8 cellular contexts compared by ENCODE assay signal in the genomic region with DNA sequence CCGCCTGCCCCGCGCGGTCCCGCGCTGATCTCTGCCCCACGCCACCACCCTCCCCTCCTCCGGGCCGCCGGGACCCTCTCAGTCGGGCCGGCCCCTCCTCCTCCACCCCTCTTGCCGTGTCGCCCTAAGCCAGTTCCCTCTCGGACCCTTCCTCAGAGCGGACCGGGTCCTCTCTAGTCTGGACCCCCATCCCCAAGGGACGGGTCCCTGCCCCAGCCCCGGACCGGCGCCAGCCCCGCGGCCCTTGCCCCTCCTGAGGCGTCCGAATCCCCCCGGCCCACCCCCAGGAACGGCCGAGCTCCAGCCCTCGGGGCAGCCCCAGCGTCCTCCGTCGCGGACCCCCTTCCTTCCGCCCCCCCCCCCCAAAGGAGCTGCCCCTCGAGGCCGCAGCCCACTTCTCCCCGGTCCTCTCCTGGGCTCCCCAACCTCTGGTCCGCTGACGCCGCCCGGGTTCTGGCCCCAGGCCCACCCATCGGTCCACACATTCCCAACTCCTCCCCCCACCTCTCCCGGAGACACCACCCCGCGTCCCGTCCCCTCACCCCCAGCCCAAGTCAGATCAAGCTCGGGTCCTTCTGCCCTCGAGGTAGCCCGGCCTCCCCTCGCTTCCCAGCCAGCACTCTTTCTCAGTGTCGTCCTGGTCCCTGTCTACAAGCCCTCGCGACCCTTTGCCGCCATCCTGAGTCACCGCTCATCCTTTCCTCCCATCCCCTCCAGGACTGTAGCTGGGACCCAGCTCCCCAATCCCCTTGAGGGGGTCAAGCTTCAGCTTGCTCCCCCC. TPM values are rescaled to one million over a fixed set of nuclear protein-coding genes. Genes with fewer than 3 reads are reported as not detected.
DNase-seq lines count a peak whose midpoint lies in the region; ATAC-seq and TF ChIP-seq lines count a peak whose summit lies in the region.

No MANE protein-coding gene starts in this region.

- CTCF ChIA-PET in activated CD4-positive, alpha-beta T cell treated with anti-CD3 and anti-CD28 coated beads, Interleukin-2, amount 10 ng/mL, durations not matched to agents 7 days and 5 days (lab: Charles Lee), result interaction anchor here (0.6 to 2.3 kb wide), 9 partner anchors 19 to 235 kb away, joined by 3 to 7 read pairs (median 3); no protein-coding TSS in a partner anchor

- peak; percentile 68 for DNase-seq in activated effector memory CD4-positive, alpha-beta T cell treated with anti-CD3 and anti-CD28 coated beads, Interleukin-2, amount 50 U/mL, for 16 hours
- DNase-seq in activated effector memory CD4-positive, alpha-beta T cell treated with Interleukin-2 at 50 U/mL for 16 hours, result no peak
- no peak for DNase-seq in activated CD4-positive, alpha-beta T cell treated with anti-CD3 and anti-CD28 coated beads, Interleukin-2, amount 10 ng/mL, durations not matched to agents 7 days and 5 days
- no peak for DNase-seq in fibroblast of villous mesenchyme (ENCODE audit: low read depth)
- DNase-seq in ovary, result peak; percentile 60 to 76 (median 72)
- DNase-seq in H4 (ENCODE audit: low spot score), result no peak

- TF ChIP-seq CTCF in fibroblast of villous mesenchyme (IDR thresholded peaks at IDR 0.05; ENCODE audit: insufficient read depth, low read depth, low read length), result no peak
- no peak for TF ChIP-seq CTCF in ovary (IDR thresholded peaks at IDR 0.05)

- TF ChIP-seq POLR2A in ovary (IDR thresholded peaks at IDR 0.05), result no peak

- H3K4me1 ChIP-seq in ovary (ENCODE audit: insufficient read depth), result no peaks in the 10 kb centered on the region

- H3K36me3 Mint-ChIP-seq in activated CD4-positive, alpha-beta T cell treated with anti-CD3 and anti-CD28 coated beads, Interleukin-2, amount 10 ng/mL, durations not matched to agents 7 days and 5 days (ENCODE audit: low read depth), result no peaks in the 10 kb centered on the region

- H3K27me3 Mint-ChIP-seq in activated CD4-positive, alpha-beta T cell treated with anti-CD3 and anti-CD28 coated beads, Interleukin-2, amount 10 ng/mL, durations not matched to agents 7 days and 5 days, result peaks cover 67% of the 10 kb centered on the region

- H3K9me3 ChIP-seq in ovary, result no peaks in the 10 kb centered on the region

- peak overlapping the region; percentile 78 to 86 for H3K27ac ChIP-seq in ovary

- H3K9me3 Mint-ChIP-seq in activated CD4-positive, alpha-beta T cell treated with anti-CD3 and anti-CD28 coated beads, Interleukin-2, amount 10 ng/mL, durations not matched to agents 7 days and 5 days, result no peaks in the 10 kb centered on the region

- peak overlapping the region; percentile 49 for H3K4me3 ChIP-seq in fibroblast of villous mesenchyme (ENCODE audit: low read depth, low read length)
- peak overlapping the region; percentile 57 for H3K4me3 ChIP-seq in ovary

- POLR2A ChIA-PET in activated CD4-positive, alpha-beta T cell treated with anti-CD3 and anti-CD28 coated beads, Interleukin-2, amount 10 ng/mL, durations not matched to agents 7 days and 5 days (lab: Charles Lee), result interaction anchor here (0.6 kb wide), 1 partner anchor 13 kb away, joined by 8 read pairs; no protein-coding TSS in a partner anchor

- no peaks in the 10 kb centered on the region for H3K27me3 ChIP-seq in ovary

- WGBS in ovary, 3 donors, result 0% methylated on average over 34 to 54 of the region's 55 CpGs

- H3K36me3 ChIP-seq in ovary, result no peaks in the 10 kb centered on the region

- no peak for TF ChIP-seq EP300 in ovary (IDR thresholded peaks at IDR 0.05)

- intact Hi-C loops in ovary (cut with DNase I), result loop anchor here in 2 of 4 donors (5.0 kb wide), 2 partner anchors 33 to 38 kb away; no protein-coding TSS in a partner anchor

- H3K4me1 Mint-ChIP-seq in activated CD4-positive, alpha-beta T cell treated with anti-CD3 and anti-CD28 coated beads, Interleukin-2, amount 10 ng/mL, durations not matched to agents 7 days and 5 days, result peaks cover 31% of the 10 kb centered on the region

- ATAC-seq in HG02759 (IDR thresholded peaks at IDR 0.05; ENCODE audit: unreplicated experiment) (no peak), GM21619 (IDR thresholded peaks at IDR 0.05; ENCODE audit: unreplicated experiment) (no peak)

- peak overlapping the region; percentile 77 for H3K27ac Mint-ChIP-seq in activated CD4-positive, alpha-beta T cell treated with anti-CD3 and anti-CD28 coated beads, Interleukin-2, amount 10 ng/mL, durations not matched to agents 7 days and 5 days

- peak overlapping the region; percentile 71 for H3K4me3 Mint-ChIP-seq in activated CD4-positive, alpha-beta T cell treated with anti-CD3 and anti-CD28 coated beads, Interleukin-2, amount 10 ng/mL, durations not matched to agents 7 days and 5 days

RNA-seq across cellular contexts. Expression of gene PPP4R4, which starts 0.7 kb away (rescaled TPM):
- 1 to 10 TPM; 3.0 to 3.7 TPM for total RNA-seq in activated CD4-positive, alpha-beta T cell treated with anti-CD3 and anti-CD28 coated beads, Interleukin-2, amount 10 ng/mL, durations not matched to agents 7 days and 5 days
- under 0.01 and 0.43 TPM in 2 replicates for total RNA-seq in fibroblast of villous mesenchyme
- total RNA-seq in ovary, result 10 to 100 TPM in 6 of 7 donors, 1 to 10 TPM in 1; 10.0 to 41.0 (median 17.6) TPM
- 1 to 10 TPM; 3.0 to 6.6 TPM for polyA plus RNA-seq in ovary
- total RNA-seq in H4 (2014; rRNA removed; shearing (Covaris generic)), result 3.3 and 3.8 TPM in 2 replicates

RNA-seq across cellular contexts. Expression of gene IFI27L2, which starts 45.4 kb away (rescaled TPM):
- 10 to 100 TPM; 76.0 to 91.3 TPM for total RNA-seq in activated CD4-positive, alpha-beta T cell treated with anti-CD3 and anti-CD28 coated beads, Interleukin-2, amount 10 ng/mL, durations not matched to agents 7 days and 5 days
- 94.1 and 102 TPM in 2 replicates for total RNA-seq in fibroblast of villous mesenchyme
- 100 to 1,000 TPM in 3 of 7 donors, 10 to 100 TPM in 4; 53.4 to 106 (median 88.5) TPM for total RNA-seq in ovary
- 100 to 1,000 TPM in 1 of 2 donors, 10 to 100 TPM in 1; 37.8 to 145 TPM for polyA plus RNA-seq in ovary
- 109 and 122 TPM in 2 replicates for total RNA-seq in H4 (2014; rRNA removed; shearing (Covaris generic))

Comparison
In these comparisons a context has a peak if more than half of its experiments do, and no peak if none do; other contexts are left out.
1. DNase-seq: peak in activated effector memory CD4-positive, alpha-beta T cell treated with anti-CD3 and anti-CD28 coated beads, Interleukin-2, amount 50 U/mL, for 16 hours (single experiment) and ovary (5 of 5); none in activated effector memory CD4-positive, alpha-beta T cell treated with Interleukin-2 at 50 U/mL for 16 hours (single experiment), activated CD4-positive, alpha-beta T cell treated with anti-CD3 and anti-CD28 coated beads, Interleukin-2, amount 10 ng/mL, durations not matched to agents 7 days and 5 days (single experiment), fibroblast of villous mesenchyme (single experiment) and H4 (single experiment).